In the genomic region with DNA sequence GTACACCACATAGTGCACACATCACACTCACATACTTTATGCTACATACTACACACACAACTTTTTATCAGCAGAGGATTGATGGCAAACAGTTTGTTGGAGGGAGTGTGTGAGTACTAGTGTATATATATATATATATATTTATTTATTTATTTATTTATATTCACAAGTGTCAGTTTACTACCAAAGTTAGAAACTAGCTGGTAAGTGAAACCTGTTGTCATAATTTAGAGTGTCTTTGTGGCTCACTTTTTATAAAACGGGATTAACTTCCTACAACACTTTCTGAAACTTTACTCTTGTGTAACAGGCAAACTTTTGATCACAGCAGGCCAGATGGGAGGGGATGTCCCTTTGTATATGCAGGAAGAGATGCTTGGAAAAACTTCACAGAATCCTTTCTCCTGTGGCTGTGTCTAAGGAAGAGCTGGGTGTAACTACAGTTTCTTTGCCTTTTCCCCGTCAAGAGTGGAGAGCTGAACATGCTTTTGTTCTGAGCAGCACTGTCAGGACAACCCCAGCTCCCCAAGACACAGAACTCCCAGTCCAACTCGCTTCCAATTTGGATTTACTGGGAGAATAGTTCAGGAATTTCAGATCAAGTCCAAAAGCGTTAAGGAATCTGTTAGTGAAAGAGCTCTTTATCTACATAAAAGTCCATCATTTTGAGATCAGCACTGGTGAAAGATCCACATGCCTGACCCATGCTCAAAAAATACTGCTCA, we compare ENCODE assay signal across 1 cellular context.
A peak's percentile ranks its signal among the peaks of the same experiment; 100 is the strongest.
TF ChIP-seq lines count a peak whose summit lies in the region.

No MANE protein-coding gene starts in this region.

TF ChIP-seq in HCT116, 20 proteins besides CTCF, POLR2A, EP300 and RAD21 (continued from another document):
- peak; percentile 82 for TF ChIP-seq TCF7L2 (IDR thresholded peaks at IDR 0.05; ENCODE audit: borderline replicate concordance, extremely low read depth, insufficient read depth, insufficient read length)
- TF ChIP-seq CBX3 (IDR thresholded peaks at IDR 0.05; ENCODE audit: low read depth) = no peak
- no peak for TF ChIP-seq SP1 (IDR thresholded peaks at IDR 0.05; ENCODE audit: low read depth)
- TF ChIP-seq SIN3A (IDR thresholded peaks at IDR 0.05; ENCODE audit: low read depth) = peak; percentile 27; the same call in 1 of the 2 replicates
- TF ChIP-seq YY1 (IDR thresholded peaks at IDR 0.05; ENCODE audit: extremely low read depth, insufficient replicate concordance, low read depth, low read length) = no peak
- TF ChIP-seq EZH2 (IDR thresholded peaks at IDR 0.05) = no peak
- TF ChIP-seq, protein P1, sequence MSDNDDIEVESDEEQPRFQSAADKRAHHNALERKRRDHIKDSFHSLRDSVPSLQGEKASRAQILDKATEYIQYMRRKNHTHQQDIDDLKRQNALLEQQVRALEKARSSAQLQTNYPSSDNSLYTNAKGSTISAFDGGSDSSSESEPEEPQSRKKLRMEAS (IDR thresholded peaks at IDR 0.05) = no peak; the same call in 1 of the 2 replicates
